22 cellular contexts compared by ENCODE assay signal in the genomic region with DNA sequence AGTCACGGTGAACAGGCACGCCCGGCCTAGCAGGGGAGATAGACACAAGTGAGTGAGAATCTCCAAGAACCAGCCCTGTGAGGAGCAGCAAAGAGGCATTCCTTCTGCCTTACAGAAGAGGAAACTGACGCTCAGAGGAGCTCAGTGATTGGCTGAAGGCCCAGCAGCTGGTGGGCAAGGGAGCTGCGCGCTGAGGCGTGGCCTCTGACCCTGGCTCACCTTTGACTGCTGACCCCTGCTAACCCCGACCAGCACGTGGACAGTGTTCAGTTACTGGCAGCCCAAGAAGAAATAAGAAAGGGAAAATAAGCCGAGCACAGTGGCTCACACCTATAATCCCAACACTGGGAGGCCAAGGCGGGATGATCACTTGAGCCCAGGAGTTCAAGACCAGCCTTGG. TPM values are rescaled to one million over a fixed set of nuclear protein-coding genes. Genes with fewer than 3 reads are reported as not detected.
DNase-seq lines count a peak whose midpoint lies in the region; ATAC-seq, FAIRE-seq and TF ChIP-seq lines count a peak whose summit lies in the region.
"Had no signal": no experiment of that assay in that cellular context is flagged by ENCODE, and none has a peak within 500 bp of the region (broad histone marks: within the 10 kb centered on the region; RNA-seq: fewer than 3 reads in every experiment).

No MANE protein-coding gene starts in this region.

- DNase-seq in ELF-1 (ENCODE audit: low read depth, low spot score) (peak; percentile 14), choroid plexus epithelial cell (ENCODE audit: low read depth) (peak; percentile 22), HepG2 (ENCODE audit: low spot score) (no peak), renal cortical epithelial cell (ENCODE audit: low read depth) (peak; percentile 13), superior temporal gyrus (ENCODE audit: extremely low spot score) (no peak), GDM1 (lab: John Stamatoyannopoulos, UW) (no peak), GM19239 (ENCODE audit: insufficient read length, low spot score) (no peak), anterior cingulate cortex (lab: John Stamatoyannopoulos, UW) (no peak)
- DNase-seq: 8988T; Calu3; CD8-positive, alpha-beta T cell; DMS53; DND-41; EL; HCEC 1CT had no signal

- FAIRE-seq in HepG2 (lab: Jason Lieb, UNC) = no peak
- no peak for FAIRE-seq in GM19239 (lab: Jason Lieb, UNC)
- FAIRE-seq: G401.6, HTR-8/SVneo had no signal

- H3K79me2 ChIP-seq in HepG2 (ENCODE audit: insufficient read depth, low read length) = no peaks in the 10 kb centered on the region

- in situ Hi-C loops in HepG2 (cut with HindIII; ENCODE audit: extremely low pct_ligation_motif_present, low pct_unique_long_range_greater_than_20kb) = no loop called here

- H4K20me1 ChIP-seq in HepG2 (ENCODE audit: insufficient read depth, low read length) = no peaks in the 10 kb centered on the region
- H4K20me1 ChIP-seq: BLaER1 treated with 17β-estradiol and CSF1 and Interleukin-3, amounts not matched to agents 10 nM and 100 nM had no signal

- ATAC-seq in HepG2 = no peak
- ATAC-seq: CD8-positive, alpha-beta T cell had no signal

- no TSS peak for BruUV-seq in HepG2 (replicated peaks; lab: Mats Ljungman, UMichigan)

- no peak overlapping the region for H2AFZ ChIP-seq in HepG2 (ENCODE audit: low read length)

- TF ChIP-seq POLR2A in HepG2 (IDR thresholded peaks at IDR 0.05; ENCODE audit: insufficient read depth in 1 of 2, low read depth in 2 of 2, low read length in 2 of 2) = no peak

- peaks cover 13% of the 10 kb centered on the region for H3K4me1 ChIP-seq in HepG2 (ENCODE audit: insufficient read depth, low read length)

- peak overlapping the region; percentile 33; the same call in 1 of the 2 replicates for H3K4me2 ChIP-seq in HepG2 (ENCODE audit: low read depth, low read length)
- H3K4me2 ChIP-seq: KMS-11 had no signal

- POLR2A ChIA-PET in HepG2 (lab: Yijun Ruan, JAX) = no interaction called here

- CTCF ChIA-PET in HepG2 (lab: Yijun Ruan, JAX; ENCODE audit: low intra/inter-chr PET ratio, low total read pairs) = no interaction called here

- H3K27me3 ChIP-seq in HepG2 (ENCODE audit: control insufficient read depth in 1 of 2, insufficient read depth in 2 of 2, low read length in 2 of 2) = peaks cover 3 to 17% of the 10 kb centered on the region in 2 experiments; a peak in 3 of 5 replicates

- TF ChIP-seq EP300 in HepG2 (IDR thresholded peaks at IDR 0.05; ENCODE audit: low read depth in 2 of 2, low read length in 2 of 2) = no peak
- TF ChIP-seq EP300 in HepG2 (CRISPR knock-in tag; IDR thresholded peaks at IDR 0.05; ENCODE audit: borderline replicate concordance) = no peak

- H3K4me3 ChIP-seq in choroid plexus epithelial cell (ENCODE audit: low read depth, low read length) (no peak overlapping the region), HepG2 (replicated peaks in 1 of 3; ENCODE audit: insufficient read depth in 1 of 3, low read depth in 2 of 3, low read length in 3 of 3) (no peak overlapping the region)
- H3K4me3 ChIP-seq: BLaER1 treated with 17β-estradiol and CSF1 and Interleukin-3, amounts not matched to agents 10 nM and 100 nM had no signal

- no peak overlapping the region for H3K27ac ChIP-seq in HepG2 (ENCODE audit: extremely low read length, insufficient read depth, low read length)
- H3K27ac ChIP-seq: BLaER1 treated with 17β-estradiol and CSF1 and Interleukin-3, amounts not matched to agents 10 nM and 100 nM; KMS-11 had no signal

- no peaks in the 10 kb centered on the region for H3K36me3 ChIP-seq in HepG2 (replicated peaks in 1 of 2; ENCODE audit: control insufficient read depth in 1 of 2, insufficient read depth in 2 of 2, low read length in 2 of 2)
- H3K36me3 ChIP-seq: BLaER1 treated with 17β-estradiol and CSF1 and Interleukin-3, amounts not matched to agents 10 nM and 100 nM had no signal

- TF ChIP-seq CTCF in choroid plexus epithelial cell (conservative IDR thresholded peaks at IDR 0.05; ENCODE audit: low read depth, low read length) (no peak), HepG2 (CRISPR knock-in tag; IDR thresholded peaks at IDR 0.05) (no peak)

- H3K9ac ChIP-seq in HepG2 (ENCODE audit: insufficient read depth, low read depth, low read length) = no peak overlapping the region
- H3K9ac ChIP-seq: BLaER1 treated with 17β-estradiol and CSF1 and Interleukin-3, amounts not matched to agents 10 nM and 100 nM; KMS-11 had no signal

- no peaks in the 10 kb centered on the region for H3K9me3 ChIP-seq in HepG2 (ENCODE audit: low read length)
- H3K9me3 ChIP-seq: BLaER1 treated with 17β-estradiol and CSF1 and Interleukin-3, amounts not matched to agents 10 nM and 100 nM had no signal

- intact Hi-C loops in HepG2 (cut with micrococcal nuclease; ENCODE audit: unreplicated experiment) = no loop called here

- TF ChIP-seq RAD21 in HepG2 (CRISPR knock-in tag; IDR thresholded peaks at IDR 0.05) = no peak

- WGBS in HepG2 (ENCODE audit: low lambda C conversion rate) = 44% methylated on average over 8 of the region's 11 CpGs

RNA-seq across cellular contexts. Expression of a gene that starts 1.9 kb away (rescaled TPM):
- total RNA-seq in HepG2 (2016; rRNA removed; fragmentation: Illumina TruSeq; extraction: Trizol) (not detected in 2 replicates), renal cortical epithelial cell (0.10 TPM in 1 of 2 replicates, not detected in the other)
- total RNA-seq in HepG2 (2016; cell fraction: cytosol; rRNA removed; fragmentation: Illumina TruSeq; extraction: Trizol; ENCODE audit: low read depth) = not detected in 2 replicates
- total RNA-seq in HepG2 (2016; cell fraction: insoluble cytoplasmic fraction; rRNA removed; fragmentation: Illumina TruSeq; extraction: Trizol) = 0.02 TPM in 1 of 2 replicates, not detected in the other
- 0.06 TPM in 1 of 2 replicates, not detected in the other for total RNA-seq in HepG2 (2016; cell fraction: membrane; rRNA removed; fragmentation: Illumina TruSeq; extraction: Trizol)
- total RNA-seq in HepG2 (2016; cell fraction: nucleus; rRNA removed; fragmentation: Illumina TruSeq; extraction: Trizol) = not detected in 2 replicates
- polyA plus RNA-seq in HepG2 (2011; rRNA removed) = 0.03 TPM in 2 replicates
- 0.01 and 0.03 TPM in 2 replicates for polyA plus RNA-seq in HepG2 (2011; cell fraction: cytosol; rRNA removed)
- 0.09 and 0.10 TPM in 2 replicates for polyA plus RNA-seq in HepG2 (2011; cell fraction: nucleus; rRNA removed)
- polyA plus RNA-seq in HepG2 (2012) = 0.07 and 0.08 TPM in 2 replicates
- not detected in 2 replicates for polyA plus RNA-seq in HepG2 (2016; cell fraction: cytosol; fragmentation: Illumina TruSeq; extraction: Trizol; ENCODE audit: low read depth)
- not detected in 2 replicates for polyA plus RNA-seq in HepG2 (2016; cell fraction: insoluble cytoplasmic fraction; fragmentation: Illumina TruSeq; extraction: Trizol; ENCODE audit: low read depth)
- not detected in 2 replicates for polyA plus RNA-seq in HepG2 (2016; cell fraction: membrane; fragmentation: Illumina TruSeq; extraction: Trizol; ENCODE audit: low read depth)
- polyA plus RNA-seq in HepG2 (2016; cell fraction: nucleus; fragmentation: Illumina TruSeq; extraction: Trizol; ENCODE audit: insufficient read depth, low read depth) = 0.15 TPM in 1 of 2 replicates, not detected in the other
- polyA minus RNA-seq in HepG2 (2011; rRNA and poly(A)+ RNA removed; ENCODE audit: low replicate concordance) = 0.24 TPM in 1 of 2 replicates, not detected in the other
- polyA minus RNA-seq in HepG2 (2011; cell fraction: cytosol; rRNA and poly(A)+ RNA removed) = not detected in 2 replicates
- polyA minus RNA-seq in HepG2 (2011; cell fraction: nucleus; rRNA and poly(A)+ RNA removed) = not detected in 2 replicates
- total RNA-seq: A673, Calu3, H4 had no signal
- polyA plus RNA-seq: AG04450 had no signal

RNA-seq across cellular contexts. Expression of a gene that starts 19.5 kb away (rescaled TPM):
- total RNA-seq in HepG2 (2016; rRNA removed; fragmentation: Illumina TruSeq; extraction: Trizol) (56.7 and 62.2 TPM in 2 replicates), renal cortical epithelial cell (9.6 and 27.4 TPM in 2 replicates)
- total RNA-seq in HepG2 (2016; cell fraction: cytosol; rRNA removed; fragmentation: Illumina TruSeq; extraction: Trizol; ENCODE audit: low read depth) = 10.5 and 11.5 TPM in 2 replicates
- total RNA-seq in HepG2 (2016; cell fraction: insoluble cytoplasmic fraction; rRNA removed; fragmentation: Illumina TruSeq; extraction: Trizol) = 55.3 and 56.3 TPM in 2 replicates
- total RNA-seq in HepG2 (2016; cell fraction: membrane; rRNA removed; fragmentation: Illumina TruSeq; extraction: Trizol) = 41.7 and 48.7 TPM in 2 replicates
- 31.5 and 37.8 TPM in 2 replicates for total RNA-seq in HepG2 (2016; cell fraction: nucleus; rRNA removed; fragmentation: Illumina TruSeq; extraction: Trizol)
- polyA plus RNA-seq in HepG2 (2011; rRNA removed) = 31.2 and 39.1 TPM in 2 replicates
- 20.6 and 21.6 TPM in 2 replicates for polyA plus RNA-seq in HepG2 (2011; cell fraction: cytosol; rRNA removed)
- polyA plus RNA-seq in HepG2 (2011; cell fraction: nucleus; rRNA removed) = 39.4 and 47.2 TPM in 2 replicates
- 43.1 and 58.6 TPM in 2 replicates for polyA plus RNA-seq in HepG2 (2012)
- 15.1 and 16.9 TPM in 2 replicates for polyA plus RNA-seq in HepG2 (2016; cell fraction: cytosol; fragmentation: Illumina TruSeq; extraction: Trizol; ENCODE audit: low read depth)
- polyA plus RNA-seq in HepG2 (2016; cell fraction: insoluble cytoplasmic fraction; fragmentation: Illumina TruSeq; extraction: Trizol; ENCODE audit: low read depth) = 81.4 and 109 TPM in 2 replicates
- polyA plus RNA-seq in HepG2 (2016; cell fraction: membrane; fragmentation: Illumina TruSeq; extraction: Trizol; ENCODE audit: low read depth) = 45.4 and 52.4 TPM in 2 replicates
- polyA plus RNA-seq in HepG2 (2016; cell fraction: nucleus; fragmentation: Illumina TruSeq; extraction: Trizol; ENCODE audit: insufficient read depth, low read depth) = 74.4 and 77.5 TPM in 2 replicates
- polyA minus RNA-seq in HepG2 (2011; rRNA and poly(A)+ RNA removed; ENCODE audit: low replicate concordance) = 12.3 and 39.1 TPM in 2 replicates
- polyA minus RNA-seq in HepG2 (2011; cell fraction: cytosol; rRNA and poly(A)+ RNA removed) = 14.7 and 18.7 TPM in 2 replicates
- polyA minus RNA-seq in HepG2 (2011; cell fraction: nucleus; rRNA and poly(A)+ RNA removed) = 18.9 and 22.9 TPM in 2 replicates

RNA-seq across cellular contexts. Expression of a gene that starts 56.7 kb away (rescaled TPM):
- total RNA-seq in HepG2 (2016; rRNA removed; fragmentation: Illumina TruSeq; extraction: Trizol) (3.3 and 6.8 TPM in 2 replicates), renal cortical epithelial cell (1.2 and 7.4 TPM in 2 replicates)
- total RNA-seq in HepG2 (2016; cell fraction: cytosol; rRNA removed; fragmentation: Illumina TruSeq; extraction: Trizol; ENCODE audit: low read depth) = 4.8 and 5.6 TPM in 2 replicates
- total RNA-seq in HepG2 (2016; cell fraction: insoluble cytoplasmic fraction; rRNA removed; fragmentation: Illumina TruSeq; extraction: Trizol) = 3.5 and 7.2 TPM in 2 replicates
- 8.2 and 9.8 TPM in 2 replicates for total RNA-seq in HepG2 (2016; cell fraction: membrane; rRNA removed; fragmentation: Illumina TruSeq; extraction: Trizol)
- 5.1 and 5.7 TPM in 2 replicates for total RNA-seq in HepG2 (2016; cell fraction: nucleus; rRNA removed; fragmentation: Illumina TruSeq; extraction: Trizol)
- 12.3 and 16.6 TPM in 2 replicates for polyA plus RNA-seq in HepG2 (2011; rRNA removed)
- polyA plus RNA-seq in HepG2 (2011; cell fraction: cytosol; rRNA removed) = 4.3 and 9.4 TPM in 2 replicates
- 78.3 and 112 TPM in 2 replicates for polyA plus RNA-seq in HepG2 (2011; cell fraction: nucleus; rRNA removed)
- polyA plus RNA-seq in HepG2 (2012) = 16.2 and 21.4 TPM in 2 replicates
- polyA plus RNA-seq in HepG2 (2016; cell fraction: cytosol; fragmentation: Illumina TruSeq; extraction: Trizol; ENCODE audit: low read depth) = 15.8 and 19.4 TPM in 2 replicates
- polyA plus RNA-seq in HepG2 (2016; cell fraction: insoluble cytoplasmic fraction; fragmentation: Illumina TruSeq; extraction: Trizol; ENCODE audit: low read depth) = 11.4 and 12.9 TPM in 2 replicates
- polyA plus RNA-seq in HepG2 (2016; cell fraction: membrane; fragmentation: Illumina TruSeq; extraction: Trizol; ENCODE audit: low read depth) = 21.1 and 23.4 TPM in 2 replicates
- polyA plus RNA-seq in HepG2 (2016; cell fraction: nucleus; fragmentation: Illumina TruSeq; extraction: Trizol; ENCODE audit: insufficient read depth, low read depth) = 30.5 and 32.7 TPM in 2 replicates
- 9.9 and 17.0 TPM in 2 replicates for polyA minus RNA-seq in HepG2 (2011; rRNA and poly(A)+ RNA removed; ENCODE audit: low replicate concordance)
- 8.7 and 11.7 TPM in 2 replicates for polyA minus RNA-seq in HepG2 (2011; cell fraction: cytosol; rRNA and poly(A)+ RNA removed)
- 23.5 and 25.2 TPM in 2 replicates for polyA minus RNA-seq in HepG2 (2011; cell fraction: nucleus; rRNA and poly(A)+ RNA removed)

Comparison
In these comparisons a context has a peak if more than half of its experiments do, and no peak if none do; other contexts are left out.
1. DNase-seq: peak in ELF-1 (single experiment), choroid plexus epithelial cell (single experiment) and renal cortical epithelial cell (single experiment); none in HepG2 (single experiment), superior temporal gyrus (single experiment), GDM1 (single experiment), GM19239 (single experiment) and anterior cingulate cortex (0 of 58).